Comparison of ENCODE assay signal across 21 cellular contexts in the genomic region with DNA sequence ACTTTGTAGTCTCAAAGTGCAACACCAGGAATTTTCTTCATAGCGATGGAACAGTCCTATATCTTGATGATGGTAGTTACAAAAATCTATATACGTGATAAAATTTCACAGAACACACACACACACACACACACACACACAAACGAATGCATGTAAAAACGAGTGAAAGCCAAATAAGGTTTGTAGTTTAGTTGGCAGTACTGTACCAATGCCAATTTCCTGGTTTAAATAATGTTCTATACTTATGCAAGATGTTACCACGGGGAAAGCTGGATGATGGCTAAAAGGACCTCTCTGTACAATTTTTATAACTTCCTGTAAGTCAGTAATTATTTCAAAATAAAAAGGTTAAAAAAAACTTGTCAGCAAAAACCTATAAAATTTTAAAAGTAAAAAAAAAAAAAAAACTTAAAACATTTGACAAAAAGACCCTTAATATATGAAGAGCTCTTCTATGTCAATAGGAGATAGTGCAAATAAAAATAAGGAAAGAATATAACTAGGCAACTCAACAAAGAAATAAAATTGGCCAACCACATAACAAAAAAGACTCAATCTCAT. TPM values are rescaled to one million over a fixed set of nuclear protein-coding genes. Genes with fewer than 3 reads are reported as not detected.
DNase-seq lines count a peak whose midpoint lies in the region; ATAC-seq, FAIRE-seq and TF ChIP-seq lines count a peak whose summit lies in the region.
"Had no signal": no experiment of that assay in that cellular context is flagged by ENCODE, and none has a peak within 500 bp of the region (broad histone marks: within the 10 kb centered on the region; RNA-seq: fewer than 3 reads in every experiment).

No MANE protein-coding gene starts in this region.

- ATAC-seq in pancreas: no peak
- ATAC-seq in HG02840 (IDR thresholded peaks at IDR 0.05; ENCODE audit: low FRiP score, unreplicated experiment): no peak

- H3K4me1 ChIP-seq in pancreas: no peaks in the 10 kb centered on the region

- DNase-seq in MV-4-11 (lab: John Stamatoyannopoulos, UW) (peak; percentile 5), pancreas (no peak), COR-L47 (lab: John Stamatoyannopoulos, UW) (no peak), WERI-Rb-1 (no peak)
- DNase-seq: EL, H9, HFFc6, KBM-7, NCI-H1048, NCI-H1417 treated with DMSO at 0.1 percent for 48 hours, NCI-H187 treated with DMSO at 0.1 percent for 48 hours, NCI-H2227 treated with DMSO at 0.1 percent for 48 hours, NCI-H510A, NCI-H748 treated with DMSO at 0.1 percent for 48 hours, PC-9, RPMI8226, SHP77 treated with DMSO at 0.1 percent for 48 hours, SK-N-SH had no signal

- intact Hi-C loops in pancreas (cut with DNase I): no loop called here

- H3K4me3 ChIP-seq in pancreas: no peak overlapping the region
- H3K4me3 ChIP-seq in WERI-Rb-1 (ENCODE audit: low read depth, low read length): no peak overlapping the region
- H3K4me3 ChIP-seq: PC-9 had no signal

- TF ChIP-seq CTCF in pancreas (IDR thresholded peaks at IDR 0.05) (no peak), WERI-Rb-1 (IDR thresholded peaks at IDR 0.05; ENCODE audit: low read depth, low read length) (no peak)

- FAIRE-seq in G401.6 (lab: Jason Lieb, UNC): peak; percentile 66
- peak; percentile 45 for FAIRE-seq in colon (lab: Jason Lieb, UNC)
- peak; percentile 41 for FAIRE-seq in pancreas (lab: Jason Lieb, UNC)

- H3K9me3 ChIP-seq in pancreas: no peaks in the 10 kb centered on the region
- peaks cover 8% of the 10 kb centered on the region for H3K9me3 ChIP-seq in WERI-Rb-1 (ENCODE audit: severe bottlenecking)
- H3K9me3 ChIP-seq: SK-N-SH had no signal

- no peak overlapping the region for H3K27ac ChIP-seq in pancreas
- H3K27ac ChIP-seq in WERI-Rb-1: no peak overlapping the region
- H3K27ac ChIP-seq: PC-9 had no signal

- H3K27me3 ChIP-seq in pancreas: no peaks in the 10 kb centered on the region
- H3K27me3 ChIP-seq in WERI-Rb-1 (ENCODE audit: insufficient read depth, low read depth, severe bottlenecking): no peaks in the 10 kb centered on the region

- 53 to 56% methylated on average over 5 of the region's 5 CpGs for WGBS in pancreas, 2 donors

- H3K36me3 ChIP-seq in pancreas: no peaks in the 10 kb centered on the region
- no peaks in the 10 kb centered on the region for H3K36me3 ChIP-seq in WERI-Rb-1

RNA-seq across cellular contexts. Expression of gene PDSS2, which starts 37.6 kb away (rescaled TPM):
- total RNA-seq in pancreas: 10 to 100 TPM in 1 of 6 donors, 1 to 10 TPM in 5; 5.3 to 10.1 (median 6.5) TPM
- 1 to 10 TPM; 2.7 to 6.1 TPM for polyA plus RNA-seq in pancreas
